1 cellular context compared by ENCODE assay signal in the genomic region with DNA sequence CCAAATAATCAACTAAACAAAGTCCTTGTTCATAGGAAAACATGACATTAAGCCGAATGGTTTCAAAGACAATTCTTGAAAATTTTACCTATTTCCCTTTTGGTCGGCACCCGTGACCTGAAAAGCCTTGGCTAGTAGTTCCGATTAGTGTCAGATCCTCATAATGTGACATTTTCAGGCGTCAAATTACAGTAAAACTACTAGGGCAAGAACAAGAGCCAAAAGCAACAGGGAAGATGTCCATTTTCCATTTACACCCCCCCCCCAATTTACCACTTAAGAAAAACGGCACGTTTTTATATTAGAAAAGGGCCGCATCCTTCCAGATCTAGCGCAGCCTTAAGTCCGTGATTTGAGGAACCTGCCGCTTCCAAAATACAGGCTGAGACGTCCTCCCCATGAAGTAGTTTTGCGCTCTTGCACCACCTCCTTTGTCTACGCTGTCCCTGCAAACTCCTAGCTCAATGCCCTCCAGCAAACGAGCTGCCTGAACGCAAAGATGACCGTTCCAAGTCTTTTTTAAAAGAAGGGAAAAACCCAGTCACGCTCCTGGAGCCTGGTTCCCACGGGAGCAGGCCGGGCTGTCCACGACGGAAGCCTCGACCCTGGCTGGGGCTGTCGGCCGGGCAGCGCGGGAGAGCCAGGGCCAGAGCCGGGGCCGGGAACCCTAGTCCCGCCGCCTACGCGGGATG.
A peak's percentile ranks its signal among the peaks of the same experiment; 100 is the strongest.
TF ChIP-seq lines count a peak whose summit lies in the region.

No MANE protein-coding gene starts in this region.

TF ChIP-seq in HepG2, 621 proteins besides CTCF, POLR2A, EP300 and RAD21 (continued from another document):
- TF ChIP-seq, protein P1, sequence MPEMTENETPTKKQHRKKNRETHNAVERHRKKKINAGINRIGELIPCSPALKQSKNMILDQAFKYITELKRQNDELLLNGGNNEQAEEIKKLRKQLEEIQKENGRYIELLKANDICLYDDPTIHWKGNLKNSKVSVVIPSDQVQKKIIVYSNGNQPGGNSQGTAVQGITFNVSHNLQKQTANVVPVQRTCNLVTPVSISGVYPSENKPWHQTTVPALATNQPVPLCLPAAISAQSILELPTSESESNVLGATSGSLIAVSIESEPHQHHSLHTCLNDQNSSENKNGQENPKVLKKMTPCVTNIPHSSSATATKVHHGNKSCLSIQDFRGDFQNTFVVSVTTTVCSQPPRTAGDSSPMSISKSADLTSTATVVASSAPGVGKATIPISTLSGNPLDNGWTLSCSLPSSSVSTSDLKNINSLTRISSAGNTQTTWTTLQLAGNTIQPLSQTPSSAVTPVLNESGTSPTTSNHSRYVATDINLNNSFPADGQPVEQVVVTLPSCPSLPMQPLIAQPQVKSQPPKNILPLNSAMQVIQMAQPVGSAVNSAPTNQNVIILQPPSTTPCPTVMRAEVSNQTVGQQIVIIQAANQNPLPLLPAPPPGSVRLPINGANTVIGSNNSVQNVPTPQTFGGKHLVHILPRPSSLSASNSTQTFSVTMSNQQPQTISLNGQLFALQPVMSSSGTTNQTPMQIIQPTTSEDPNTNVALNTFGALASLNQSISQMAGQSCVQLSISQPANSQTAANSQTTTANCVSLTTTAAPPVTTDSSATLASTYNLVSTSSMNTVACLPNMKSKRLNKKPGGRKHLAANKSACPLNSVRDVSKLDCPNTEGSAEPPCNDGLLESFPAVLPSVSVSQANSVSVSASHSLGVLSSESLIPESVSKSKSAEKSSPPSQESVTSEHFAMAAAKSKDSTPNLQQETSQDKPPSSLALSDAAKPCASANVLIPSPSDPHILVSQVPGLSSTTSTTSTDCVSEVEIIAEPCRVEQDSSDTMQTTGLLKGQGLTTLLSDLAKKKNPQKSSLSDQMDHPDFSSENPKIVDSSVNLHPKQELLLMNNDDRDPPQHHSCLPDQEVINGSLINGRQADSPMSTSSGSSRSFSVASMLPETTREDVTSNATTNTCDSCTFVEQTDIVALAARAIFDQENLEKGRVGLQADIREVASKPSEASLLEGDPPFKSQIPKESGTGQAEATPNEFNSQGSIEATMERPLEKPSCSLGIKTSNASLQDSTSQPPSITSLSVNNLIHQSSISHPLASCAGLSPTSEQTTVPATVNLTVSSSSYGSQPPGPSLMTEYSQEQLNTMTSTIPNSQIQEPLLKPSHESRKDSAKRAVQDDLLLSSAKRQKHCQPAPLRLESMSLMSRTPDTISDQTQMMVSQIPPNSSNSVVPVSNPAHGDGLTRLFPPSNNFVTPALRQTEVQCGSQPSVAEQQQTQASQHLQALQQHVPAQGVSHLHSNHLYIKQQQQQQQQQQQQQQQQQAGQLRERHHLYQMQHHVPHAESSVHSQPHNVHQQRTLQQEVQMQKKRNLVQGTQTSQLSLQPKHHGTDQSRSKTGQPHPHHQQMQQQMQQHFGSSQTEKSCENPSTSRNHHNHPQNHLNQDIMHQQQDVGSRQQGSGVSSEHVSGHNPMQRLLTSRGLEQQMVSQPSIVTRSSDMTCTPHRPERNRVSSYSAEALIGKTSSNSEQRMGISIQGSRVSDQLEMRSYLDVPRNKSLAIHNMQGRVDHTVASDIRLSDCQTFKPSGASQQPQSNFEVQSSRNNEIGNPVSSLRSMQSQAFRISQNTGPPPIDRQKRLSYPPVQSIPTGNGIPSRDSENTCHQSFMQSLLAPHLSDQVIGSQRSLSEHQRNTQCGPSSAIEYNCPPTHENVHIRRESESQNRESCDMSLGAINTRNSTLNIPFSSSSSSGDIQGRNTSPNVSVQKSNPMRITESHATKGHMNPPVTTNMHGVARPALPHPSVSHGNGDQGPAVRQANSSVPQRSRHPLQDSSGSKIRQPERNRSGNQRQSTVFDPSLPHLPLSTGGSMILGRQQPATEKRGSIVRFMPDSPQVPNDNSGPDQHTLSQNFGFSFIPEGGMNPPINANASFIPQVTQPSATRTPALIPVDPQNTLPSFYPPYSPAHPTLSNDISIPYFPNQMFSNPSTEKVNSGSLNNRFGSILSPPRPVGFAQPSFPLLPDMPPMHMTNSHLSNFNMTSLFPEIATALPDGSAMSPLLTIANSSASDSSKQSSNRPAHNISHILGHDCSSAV (CRISPR knock-in tag; IDR thresholded peaks at IDR 0.05; ENCODE audit: borderline replicate concordance), result 0 out of 2 replicates have a peak, but pooled peaks have one; percentile 5
- TF ChIP-seq REXO4 (CRISPR knock-in tag; IDR thresholded peaks at IDR 0.05; ENCODE audit: borderline replicate concordance) (0 out of 2 replicates have a peak, but pooled peaks have one; percentile 39), BORCS8-MEF2B (CRISPR knock-in tag; IDR thresholded peaks at IDR 0.05) (peak; percentile 66; the same call in 1 of the 2 replicates), MAF1 (CRISPR knock-in tag; IDR thresholded peaks at IDR 0.05; ENCODE audit: borderline replicate concordance) (no peak), YEATS2 (CRISPR knock-in tag; IDR thresholded peaks at IDR 0.05; ENCODE audit: borderline replicate concordance) (no peak), ZNF225 (CRISPR knock-in tag; IDR thresholded peaks at IDR 0.05) (peak; percentile 28; the same call in 1 of the 2 replicates)
- TF ChIP-seq, protein P2, sequence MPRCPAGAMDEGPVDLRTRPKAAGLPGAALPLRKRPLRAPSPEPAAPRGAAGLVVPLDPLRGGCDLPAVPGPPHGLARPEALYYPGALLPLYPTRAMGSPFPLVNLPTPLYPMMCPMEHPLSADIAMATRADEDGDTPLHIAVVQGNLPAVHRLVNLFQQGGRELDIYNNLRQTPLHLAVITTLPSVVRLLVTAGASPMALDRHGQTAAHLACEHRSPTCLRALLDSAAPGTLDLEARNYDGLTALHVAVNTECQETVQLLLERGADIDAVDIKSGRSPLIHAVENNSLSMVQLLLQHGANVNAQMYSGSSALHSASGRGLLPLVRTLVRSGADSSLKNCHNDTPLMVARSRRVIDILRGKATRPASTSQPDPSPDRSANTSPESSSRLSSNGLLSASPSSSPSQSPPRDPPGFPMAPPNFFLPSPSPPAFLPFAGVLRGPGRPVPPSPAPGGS (CRISPR knock-in tag; IDR thresholded peaks at IDR 0.05), result peak; percentile 32; the same call in 1 of the 2 replicates
- TF ChIP-seq, protein P3, sequence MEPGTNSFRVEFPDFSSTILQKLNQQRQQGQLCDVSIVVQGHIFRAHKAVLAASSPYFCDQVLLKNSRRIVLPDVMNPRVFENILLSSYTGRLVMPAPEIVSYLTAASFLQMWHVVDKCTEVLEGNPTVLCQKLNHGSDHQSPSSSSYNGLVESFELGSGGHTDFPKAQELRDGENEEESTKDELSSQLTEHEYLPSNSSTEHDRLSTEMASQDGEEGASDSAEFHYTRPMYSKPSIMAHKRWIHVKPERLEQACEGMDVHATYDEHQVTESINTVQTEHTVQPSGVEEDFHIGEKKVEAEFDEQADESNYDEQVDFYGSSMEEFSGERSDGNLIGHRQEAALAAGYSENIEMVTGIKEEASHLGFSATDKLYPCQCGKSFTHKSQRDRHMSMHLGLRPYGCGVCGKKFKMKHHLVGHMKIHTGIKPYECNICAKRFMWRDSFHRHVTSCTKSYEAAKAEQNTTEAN (CRISPR knock-in tag; conservative IDR thresholded peaks at IDR 0.05), result no peak
- TF ChIP-seq, protein P4, sequence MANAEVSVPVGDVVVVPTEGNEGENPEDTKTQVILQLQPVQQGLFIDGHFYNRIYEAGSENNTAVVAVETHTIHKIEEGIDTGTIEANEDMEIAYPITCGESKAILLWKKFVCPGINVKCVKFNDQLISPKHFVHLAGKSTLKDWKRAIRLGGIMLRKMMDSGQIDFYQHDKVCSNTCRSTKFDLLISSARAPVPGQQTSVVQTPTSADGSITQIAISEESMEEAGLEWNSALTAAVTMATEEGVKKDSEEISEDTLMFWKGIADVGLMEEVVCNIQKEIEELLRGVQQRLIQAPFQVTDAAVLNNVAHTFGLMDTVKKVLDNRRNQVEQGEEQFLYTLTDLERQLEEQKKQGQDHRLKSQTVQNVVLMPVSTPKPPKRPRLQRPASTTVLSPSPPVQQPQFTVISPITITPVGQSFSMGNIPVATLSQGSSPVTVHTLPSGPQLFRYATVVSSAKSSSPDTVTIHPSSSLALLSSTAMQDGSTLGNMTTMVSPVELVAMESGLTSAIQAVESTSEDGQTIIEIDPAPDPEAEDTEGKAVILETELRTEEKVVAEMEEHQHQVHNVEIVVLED (CRISPR knock-in tag; IDR thresholded peaks at IDR 0.05; ENCODE audit: borderline replicate concordance), result no peak
- TF ChIP-seq, protein P5, sequence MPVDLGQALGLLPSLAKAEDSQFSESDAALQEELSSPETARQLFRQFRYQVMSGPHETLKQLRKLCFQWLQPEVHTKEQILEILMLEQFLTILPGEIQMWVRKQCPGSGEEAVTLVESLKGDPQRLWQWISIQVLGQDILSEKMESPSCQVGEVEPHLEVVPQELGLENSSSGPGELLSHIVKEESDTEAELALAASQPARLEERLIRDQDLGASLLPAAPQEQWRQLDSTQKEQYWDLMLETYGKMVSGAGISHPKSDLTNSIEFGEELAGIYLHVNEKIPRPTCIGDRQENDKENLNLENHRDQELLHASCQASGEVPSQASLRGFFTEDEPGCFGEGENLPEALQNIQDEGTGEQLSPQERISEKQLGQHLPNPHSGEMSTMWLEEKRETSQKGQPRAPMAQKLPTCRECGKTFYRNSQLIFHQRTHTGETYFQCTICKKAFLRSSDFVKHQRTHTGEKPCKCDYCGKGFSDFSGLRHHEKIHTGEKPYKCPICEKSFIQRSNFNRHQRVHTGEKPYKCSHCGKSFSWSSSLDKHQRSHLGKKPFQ (CRISPR knock-in tag; IDR thresholded peaks at IDR 0.05; ENCODE audit: insufficient replicate concordance), result peak; percentile 9
